8 cellular contexts compared by ENCODE assay signal in genomic region chr12:55188974-55189556, GRCh38. TPM values are rescaled to one million over a fixed set of nuclear protein-coding genes. Genes with fewer than 3 reads are reported as not detected.
DNase-seq lines count a peak whose midpoint lies in the region; TF ChIP-seq lines count a peak whose summit lies in the region.

No MANE protein-coding gene starts in this region.

- DNase-seq in AG04449 (ENCODE audit: low read depth, low spot score) (peak; percentile 26), GM12864 (ENCODE audit: low read depth) (peak; percentile 49), HFFc6 (peak; percentile 67), MV-4-11 (lab: John Stamatoyannopoulos, UW) (peak; percentile 81), RWPE1 (ENCODE audit: low spot score) (peak; percentile 53), mammary epithelial cell (peak; percentile 55), kidney tubule cell (ENCODE audit: low spot score) (peak; percentile 78)
- DNase-seq in stimulated activated naive CD4-positive, alpha-beta T cell treated with Interleukin-2 at 50 U/mL for 16 hours (lab: John Stamatoyannopoulos, UW): peak; percentile 0

- 0% methylated on average over 4 of the region's 4 CpGs for WGBS in mammary epithelial cell (ENCODE audit: low coverage, missing lambda C conversion rate)

- H3K79me2 ChIP-seq in mammary epithelial cell (ENCODE audit: insufficient read depth, low read length): no peaks in the 10 kb centered on the region

- CTCF ChIA-PET in AG04449 (lab: Yijun Ruan, JAX) (interaction anchor here (0.7 to 4.7 kb wide), 11 partner anchors 9 to 549 kb away, joined by 3 to 107 read pairs (median 4); no protein-coding TSS in a partner anchor), RWPE1 (lab: Yijun Ruan, JAX) (interaction anchor here (0.6 to 1.6 kb wide), 6 partner anchors 12 to 1458 kb away, joined by 3 to 21 read pairs (median 4); no protein-coding TSS in a partner anchor), mammary epithelial cell (lab: Charles Lee; ENCODE audit: low non-redundant PET) (interaction anchor here (0.6 kb wide), 1 partner anchor 425 kb away, joined by 5 read pairs; no protein-coding TSS in a partner anchor)

- no peaks in the 10 kb centered on the region for H3K4me1 ChIP-seq in mammary epithelial cell (ENCODE audit: insufficient read depth, low read length)

- no peak overlapping the region for H3K4me3 Mint-ChIP-seq in HFFc6

- H3K27me3 Mint-ChIP-seq in HFFc6 (ENCODE audit: insufficient read depth): peaks cover 4% of the 10 kb centered on the region; the same call in 1 of the 2 replicates

- dilution Hi-C loops in mammary epithelial cell (cut with HindIII; ENCODE audit: low sequenced_read_pairs): no loop called here

- H2AFZ ChIP-seq in mammary epithelial cell (ENCODE audit: low read depth, low read length): no peak overlapping the region

- BruUV-seq in mammary epithelial cell (replicated peaks; lab: Mats Ljungman, UMichigan): no TSS peak

- H3K9me3 ChIP-seq in mammary epithelial cell (replicated peaks; ENCODE audit: insufficient read depth, low read length): no peaks in the 10 kb centered on the region

- H3K27ac ChIP-seq in RWPE1: no peak overlapping the region
- no peak overlapping the region for H3K27ac ChIP-seq in mammary epithelial cell (ENCODE audit: insufficient read depth, low read depth, low read length)

- no peaks in the 10 kb centered on the region for H3K9me3 Mint-ChIP-seq in HFFc6

- peak; percentile 53 for TF ChIP-seq CTCF in AG04449 (IDR thresholded peaks at IDR 0.05; ENCODE audit: insufficient read depth, low read length, missing control alignments)
- TF ChIP-seq CTCF in GM12864 (IDR thresholded peaks at IDR 0.05; ENCODE audit: low read depth, low read length, missing control alignments): peak; percentile 50
- TF ChIP-seq CTCF in HFFc6 (IDR thresholded peaks at IDR 0.05): peak; percentile 93
- TF ChIP-seq CTCF in RWPE1 (conservative IDR thresholded peaks at IDR 0.05; ENCODE audit: low read depth): peak; percentile 71
- peak; percentile 60 to 66 for TF ChIP-seq CTCF in mammary epithelial cell (conservative IDR thresholded peaks at IDR 0.05 in 1 of 2, IDR thresholded peaks at IDR 0.05 in 1 of 2; ENCODE audit: extremely low read depth in 1 of 2, insufficient read depth in 1 of 2, low read depth in 1 of 2, low read length in 2 of 2)

- in situ Hi-C loops in mammary epithelial cell (cut with MboI; ENCODE audit: low sequenced_read_pairs in 2 of 2): no loop called here

- no peak overlapping the region for H3K4me2 ChIP-seq in mammary epithelial cell (ENCODE audit: insufficient read depth, low read depth, low read length)

- H3K27ac Mint-ChIP-seq in HFFc6: no peak overlapping the region

- no peak overlapping the region for H3K4me3 ChIP-seq in AG04449 (ENCODE audit: low read depth, low read length)
- no peak overlapping the region for H3K4me3 ChIP-seq in GM12864 (ENCODE audit: low read depth, low read length)
- H3K4me3 ChIP-seq in mammary epithelial cell (replicated peaks in 1 of 3; ENCODE audit: insufficient read depth in 1 of 3, low read depth in 2 of 3, low read length in 3 of 3): no peak overlapping the region

- H3K27me3 ChIP-seq in mammary epithelial cell (ENCODE audit: insufficient read depth, low read length): peaks cover 5% of the 10 kb centered on the region

- POLR2A ChIA-PET in AG04449 (lab: Yijun Ruan, JAX) (no interaction called here), RWPE1 (lab: Yijun Ruan, JAX; ENCODE audit: low non-redundant PET) (no interaction called here)

- no peaks in the 10 kb centered on the region for H3K36me3 Mint-ChIP-seq in HFFc6 (ENCODE audit: low read depth)

- H3K36me3 ChIP-seq in mammary epithelial cell (ENCODE audit: insufficient read depth, low read length): no peaks in the 10 kb centered on the region

- no peak overlapping the region for H3K9ac ChIP-seq in mammary epithelial cell (ENCODE audit: insufficient read depth, low read length)

- intact Hi-C loops in mammary epithelial cell (cut with micrococcal nuclease): loop anchor here (1.0 kb wide), 2 partner anchors 430 to 467 kb away; no protein-coding TSS in a partner anchor

- no peaks in the 10 kb centered on the region for H3K4me1 Mint-ChIP-seq in HFFc6 (ENCODE audit: low read depth)

- no peaks in the 10 kb centered on the region for H4K20me1 ChIP-seq in mammary epithelial cell (ENCODE audit: insufficient read depth, low read length)

RNA-seq across cellular contexts. Expression of gene OR10A7, which starts 31.8 kb away (rescaled TPM):
- not detected for total RNA-seq in HFFc6 (2021; fragmentation: NEBNext Ultra II Directional; extraction: Animal tissue kit (Norgen Biotek cat#: 25700))
- not detected for total RNA-seq in mammary epithelial cell
- polyA plus RNA-seq in mammary epithelial cell: not detected
- not detected for polyA minus RNA-seq in mammary epithelial cell

RNA-seq across cellular contexts. Expression of gene OR6C74, which starts 55.3 kb away (rescaled TPM):
- not detected for total RNA-seq in HFFc6 (2021; fragmentation: NEBNext Ultra II Directional; extraction: Animal tissue kit (Norgen Biotek cat#: 25700))
- not detected for total RNA-seq in mammary epithelial cell
- polyA plus RNA-seq in mammary epithelial cell: not detected
- polyA minus RNA-seq in mammary epithelial cell: not detected

Comparison
In these comparisons a context has a peak if more than half of its experiments do, and no peak if none do; other contexts are left out.
1. DNase-seq: peak in every context shown above with its lines; median percentile 81 in MV-4-11; 78 in kidney tubule cell; 67 in HFFc6; 55 in mammary epithelial cell; 53 in RWPE1; 49 in GM12864; 26 in AG04449; 0 in stimulated activated naive CD4-positive, alpha-beta T cell treated with Interleukin-2 at 50 U/mL for 16 hours.